18 cellular contexts compared by ENCODE assay signal in the genomic region with DNA sequence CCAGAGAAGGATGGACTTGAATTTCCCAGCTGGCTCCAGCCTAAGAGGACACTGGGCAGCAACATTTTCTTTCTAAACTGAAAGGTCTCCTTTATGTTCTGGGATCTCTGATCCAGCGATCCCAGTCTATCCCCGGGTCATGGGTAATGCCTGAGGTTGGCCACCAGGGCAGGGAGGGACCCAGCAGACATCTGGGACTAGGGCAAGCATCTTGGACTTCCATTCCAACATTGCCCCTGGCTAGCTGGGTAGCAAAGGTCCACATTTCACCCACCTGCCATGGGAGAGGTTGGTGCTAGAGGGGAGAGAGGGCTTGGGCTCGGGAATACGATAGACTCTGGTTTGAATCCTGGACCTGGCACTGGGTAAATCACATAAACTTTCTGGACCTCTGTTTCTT.
DNase-seq lines count a peak whose midpoint lies in the region; ATAC-seq and TF ChIP-seq lines count a peak whose summit lies in the region.
"Had no signal": no experiment of that assay in that cellular context is flagged by ENCODE, and none has a peak within 500 bp of the region (broad histone marks: within the 10 kb centered on the region; RNA-seq: fewer than 3 reads in every experiment).

No MANE protein-coding gene starts in this region.

- WGBS in ovary, 3 donors = 88 to 98% (median 90%) methylated on average over 4 of the region's 4 CpGs

- no peak for TF ChIP-seq EP300 in ovary (IDR thresholded peaks at IDR 0.05)

- H3K27ac ChIP-seq in WERI-Rb-1 (no peak overlapping the region), ovary (no peak overlapping the region)
- H3K27ac ChIP-seq: ascending aorta, esophagus squamous epithelium had no signal

- no peak overlapping the region for H3K4me3 Mint-ChIP-seq in T-helper 17 cell
- H3K4me3 Mint-ChIP-seq: activated B cell treated with CpG ODN at 0.5 μM for 24 hours; activated CD8-positive, alpha-beta memory T cell treated with anti-CD3 and anti-CD28 coated beads, Interleukin-2, amount 10 ng/mL, durations not matched to agents 7 days and 5 days; dendritic cell treated with granulocyte-macrophage colony-stimulating factor and Interleukin-4, amounts not matched to agents 40 ng/mL and 50 ng/mL, for 4 days; naive B cell; T-cell had no signal

- no peaks in the 10 kb centered on the region for H3K36me3 ChIP-seq in WERI-Rb-1
- no peaks in the 10 kb centered on the region for H3K36me3 ChIP-seq in ovary
- H3K36me3 ChIP-seq: ascending aorta, esophagus squamous epithelium had no signal

- DNase-seq in AG10803 (ENCODE audit: low read depth) (no peak), WERI-Rb-1 (peak; percentile 65), iPS-NIHi11 (ENCODE audit: low spot score) (peak; percentile 68), ovary (no peak), NCI-H774 (lab: John Stamatoyannopoulos, UW) (no peak), T-helper 17 cell (no peak)
- DNase-seq: activated B cell treated with CpG ODN at 0.5 μM for 24 hours; activated CD8-positive, alpha-beta memory T cell treated with anti-CD3 and anti-CD28 coated beads, Interleukin-2, amount 10 ng/mL, durations not matched to agents 7 days and 5 days; activated gamma-delta T cell treated with Interleukin-2 at 50 U/mL for 16 hours; esophagus squamous epithelium; naive B cell; NCI-H2081 treated with DMSO at 0.1 percent for 48 hours; NCI-H526 treated with DMSO at 0.1 percent for 48 hours; T-cell had no signal

- ATAC-seq in T-helper 17 cell = no peak
- ATAC-seq in GM21786 (IDR thresholded peaks at IDR 0.05; ENCODE audit: unreplicated experiment) = no peak
- ATAC-seq: activated CD8-positive, alpha-beta memory T cell treated with anti-CD3 and anti-CD28 coated beads, Interleukin-2, amount 10 ng/mL, durations not matched to agents 7 days and 5 days; T-cell had no signal

- H3K4me1 ChIP-seq in ovary (ENCODE audit: insufficient read depth) = no peaks in the 10 kb centered on the region
- H3K4me1 ChIP-seq: ascending aorta had no signal

- peaks cover 2% of the 10 kb centered on the region for H3K36me3 Mint-ChIP-seq in T-helper 17 cell (ENCODE audit: low read depth)
- H3K36me3 Mint-ChIP-seq: activated CD8-positive, alpha-beta memory T cell treated with anti-CD3 and anti-CD28 coated beads, Interleukin-2, amount 10 ng/mL, durations not matched to agents 7 days and 5 days had no signal

- TF ChIP-seq POLR2A in ovary (IDR thresholded peaks at IDR 0.05) = no peak

- H3K27ac Mint-ChIP-seq in T-helper 17 cell = no peak overlapping the region
- H3K27ac Mint-ChIP-seq: activated B cell treated with CpG ODN at 0.5 μM for 24 hours; activated CD8-positive, alpha-beta memory T cell treated with anti-CD3 and anti-CD28 coated beads, Interleukin-2, amount 10 ng/mL, durations not matched to agents 7 days and 5 days; dendritic cell treated with granulocyte-macrophage colony-stimulating factor and Interleukin-4, amounts not matched to agents 40 ng/mL and 50 ng/mL, for 4 days; T-cell had no signal

- peaks cover 10% of the 10 kb centered on the region for H3K27me3 Mint-ChIP-seq in T-helper 17 cell
- H3K27me3 Mint-ChIP-seq: activated B cell treated with CpG ODN at 0.5 μM for 24 hours had no signal

- no peaks in the 10 kb centered on the region for H3K27me3 ChIP-seq in WERI-Rb-1 (ENCODE audit: insufficient read depth, low read depth, severe bottlenecking)
- H3K27me3 ChIP-seq in ovary = no peaks in the 10 kb centered on the region
- H3K27me3 ChIP-seq: ascending aorta had no signal

- H3K9me3 ChIP-seq in WERI-Rb-1 (ENCODE audit: severe bottlenecking) = no peaks in the 10 kb centered on the region
- no peaks in the 10 kb centered on the region for H3K9me3 ChIP-seq in ovary
- no peaks in the 10 kb centered on the region for H3K9me3 ChIP-seq in T-helper 17 cell (ENCODE audit: control insufficient read depth, low read length, poor library complexity, severe bottlenecking)
- H3K9me3 ChIP-seq: ascending aorta, esophagus squamous epithelium had no signal

- TF ChIP-seq CTCF in AG10803 (conservative IDR thresholded peaks at IDR 0.05; ENCODE audit: low read length) (0 out of 2 replicates have a peak, but pooled peaks have one; percentile 6), GM12875 (IDR thresholded peaks at IDR 0.05; ENCODE audit: borderline replicate concordance, insufficient read depth, low read depth, low read length) (peak; percentile 28; the same call in 1 of the 2 replicates), WERI-Rb-1 (IDR thresholded peaks at IDR 0.05; ENCODE audit: low read depth, low read length) (peak; percentile 81), ovary (IDR thresholded peaks at IDR 0.05) (no peak)

- H3K4me3 ChIP-seq in AG10803 (ENCODE audit: low read length) (no peak overlapping the region), GM12875 (ENCODE audit: low read depth, low read length) (no peak overlapping the region), WERI-Rb-1 (ENCODE audit: low read depth, low read length) (no peak overlapping the region), ovary (no peak overlapping the region)
- H3K4me3 ChIP-seq: ascending aorta, esophagus squamous epithelium had no signal

- no peaks in the 10 kb centered on the region for H3K4me1 Mint-ChIP-seq in T-helper 17 cell
- H3K4me1 Mint-ChIP-seq: activated CD8-positive, alpha-beta memory T cell treated with anti-CD3 and anti-CD28 coated beads, Interleukin-2, amount 10 ng/mL, durations not matched to agents 7 days and 5 days; T-cell had no signal

- intact Hi-C loops in ovary (cut with DNase I) = no loop called here

Comparison
In these comparisons a context has a peak if more than half of its experiments do, and no peak if none do; other contexts are left out.
1. DNase-seq: peak in WERI-Rb-1 (single experiment) and iPS-NIHi11 (single experiment); none in AG10803 (single experiment), ovary (0 of 5), NCI-H774 (single experiment) and T-helper 17 cell (0 of 3).
2. CTCF ChIP-seq: peak in AG10803 (single experiment), GM12875 (single experiment) and WERI-Rb-1 (single experiment); none in ovary (0 of 3).